Comparison of ENCODE assay signal across 12 cellular contexts in the genomic region with DNA sequence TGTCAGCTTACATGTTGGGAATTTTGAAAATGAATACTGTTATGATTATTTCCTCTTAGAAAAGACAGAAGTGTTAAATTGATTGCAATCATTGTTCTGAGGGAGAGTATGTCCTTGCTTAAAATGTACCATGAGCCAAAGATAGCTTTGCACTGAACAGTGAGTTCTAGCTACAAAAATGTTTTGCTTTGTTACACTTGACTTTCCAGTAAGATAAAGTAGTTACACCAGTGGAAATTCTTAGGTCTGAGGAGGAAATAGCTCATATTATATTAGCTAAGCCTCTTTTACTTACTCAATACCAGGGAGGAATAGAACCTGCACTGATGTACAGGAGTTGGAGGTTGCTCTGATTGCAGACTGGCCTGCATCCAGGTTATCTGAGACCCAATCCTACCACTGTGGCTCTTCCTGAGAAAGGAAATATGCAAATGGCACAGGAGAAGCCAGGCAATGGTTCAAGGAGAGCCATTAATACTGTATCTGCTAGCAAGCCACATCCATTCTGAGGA.
"Had no signal": no experiment of that assay in that cellular context is flagged by ENCODE, and none has a peak within 500 bp of the region (broad histone marks: within the 10 kb centered on the region; RNA-seq: fewer than 3 reads in every experiment).

No MANE protein-coding gene starts in this region.

- H3K27ac ChIP-seq: adrenal gland, gastrocnemius medialis, heart right ventricle, left lung, ovary, transverse colon had no signal

- H3K27me3 ChIP-seq: adrenal gland, gastrocnemius medialis, heart right ventricle, left lung, ovary, transverse colon had no signal

- ATAC-seq: gastrocnemius medialis, left lung had no signal

- H3K9me3 ChIP-seq: adrenal gland, gastrocnemius medialis, heart right ventricle, left lung, ovary, transverse colon had no signal

- H3K4me3 ChIP-seq: adrenal gland, gastrocnemius medialis, heart right ventricle, left lung, ovary, transverse colon had no signal

- H3K4me1 ChIP-seq: adrenal gland, gastrocnemius medialis, heart right ventricle, left lung, transverse colon had no signal

- DNase-seq: activated CD4-positive, alpha-beta memory T cell treated with anti-CD3 and anti-CD28 coated beads, Interleukin-2, amount 10 ng/mL, durations not matched to agents 7 days and 5 days; activated CD4-positive, CD25-positive, alpha-beta regulatory T cell treated with anti-CD3 and anti-CD28 coated beads, Interleukin-2, amount 50 U/mL, for 72 hours; activated naive CD4-positive, alpha-beta T cell treated with Interleukin-2 at 50 U/mL for 16 hours; gastrocnemius medialis; heart right ventricle; left lung; ovary; SIG-M5; stimulated activated CD4-positive, alpha-beta T cell treated with anti-CD3 and anti-CD28 coated beads, Interleukin-4, amount 100 ng/mL, for 1 hour; stimulated activated CD8-positive, alpha-beta memory T cell treated with anti-CD3 and anti-CD28 coated beads, Interleukin-4, amount 100 ng/mL, for 48 hours; transverse colon had no signal

- H3K36me3 ChIP-seq: ovary had no signal
